38 cellular contexts compared by ENCODE assay signal in the genomic region with DNA sequence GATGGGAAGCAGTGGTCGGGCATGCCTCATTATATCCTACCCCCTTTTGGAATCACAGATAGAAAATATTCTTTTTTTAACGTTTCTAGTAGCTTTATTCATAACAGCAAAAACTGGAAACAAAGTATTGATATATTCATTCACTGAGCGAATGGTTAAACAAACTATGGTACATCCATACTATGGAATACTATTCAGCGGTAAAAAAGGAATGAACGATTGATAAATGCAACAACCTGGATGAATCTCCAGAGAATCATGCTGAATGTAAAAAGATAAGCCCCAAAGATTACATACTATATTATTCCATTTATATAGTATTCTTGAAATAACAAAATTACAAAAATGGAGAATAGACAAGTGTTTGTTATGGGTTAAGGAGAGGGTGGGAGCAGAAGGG. TPM values are rescaled to one million over a fixed set of nuclear protein-coding genes. Genes with fewer than 3 reads are reported as not detected.
"Had no signal": no experiment of that assay in that cellular context is flagged by ENCODE, and none has a peak within 500 bp of the region (broad histone marks: within the 10 kb centered on the region; RNA-seq: fewer than 3 reads in every experiment).

No MANE protein-coding gene starts in this region.

- H3K4me3 ChIP-seq: adrenal gland, ascending aorta, body of pancreas, breast epithelium, cardiac muscle cell had no signal

- FAIRE-seq: astrocyte, bronchial epithelial cell had no signal

- DNase-seq: activated effector memory CD4-positive, alpha-beta T cell treated with anti-CD3 and anti-CD28 coated beads, Interleukin-2, amount 50 U/mL, for 16 hours; activated effector memory CD4-positive, alpha-beta T cell treated with Interleukin-2 at 50 U/mL for 16 hours; activated gamma-delta T cell; activated gamma-delta T cell treated with Interleukin-2 at 50 U/mL for 16 hours; activated naive CD4-positive, alpha-beta T cell; activated naive CD4-positive, alpha-beta T cell treated with anti-CD3 and anti-CD28 coated beads for 36 hours; activated naive CD4-positive, alpha-beta T cell treated with anti-CD3 and anti-CD28 coated beads, Interleukin-2, amount 50 U/mL, for 16 hours; activated naive CD4-positive, alpha-beta T cell treated with Interleukin-2 at 50 U/mL for 16 hours; activated naive CD8-positive, alpha-beta T cell treated with anti-CD3 and anti-CD28 coated beads for 36 hours; activated naive CD8-positive, alpha-beta T cell treated with anti-CD3 and anti-CD28 coated beads, Interleukin-2, amount 10 ng/mL, durations not matched to agents 7 days and 5 days; activated naive CD8-positive, alpha-beta T cell treated with anti-CD3 and anti-CD28 coated beads, Interleukin-2, amount 50 U/mL, for 24 hours; activated T-cell treated with anti-CD3 and anti-CD28 coated beads, Interleukin-2, amount 50 U/mL, for 24 hours; activated T-cell treated with anti-CD3 and anti-CD28 coated beads, Interleukin-2, amount 50 U/mL, for 4 hours; activated T-cell treated with anti-CD3 and anti-CD28 coated beads, Interleukin-2, amount 50 U/mL, for 48 hours; activated T-cell treated with anti-CD3 and anti-CD28 coated beads, Interleukin-2, amount 50 U/mL, for 72 hours; amniotic stem cell; amygdala; anterior cingulate cortex; aorta; body of pancreas; brain microvascular endothelial cell; caudate nucleus; central memory CD4-positive, alpha-beta T cell; cerebellar nuclear complex had no signal

- H3K27ac ChIP-seq: adrenal gland, ascending aorta, body of pancreas, brain microvascular endothelial cell, breast epithelium, cardiac muscle cell had no signal

- H3K27me3 ChIP-seq: adrenal gland, ascending aorta, body of pancreas, brain microvascular endothelial cell, cardiac muscle cell had no signal

- ATAC-seq: activated naive CD4-positive, alpha-beta T cell treated with anti-CD3 and anti-CD28 coated beads, Interleukin-2, amount 50 U/mL, for 72 hours; activated naive CD8-positive, alpha-beta T cell treated with anti-CD3 and anti-CD28 coated beads, Interleukin-2, amount 50 U/mL, for 24 hours; activated T-cell treated with anti-CD3 and anti-CD28 coated beads, Interleukin-2, amount 50 U/mL, for 4 hours; activated T-cell treated with anti-CD3 and anti-CD28 coated beads, Interleukin-2, amount 50 U/mL, for 72 hours; activated T-helper 17 cell treated with anti-CD3 and anti-CD28 coated beads, Interleukin-2, amount 50 U/mL, for 72 hours; body of pancreas had no signal

- H3K4me1 ChIP-seq: adrenal gland, ascending aorta, body of pancreas, breast epithelium had no signal

- H3K36me3 ChIP-seq: adrenal gland, ascending aorta, brain microvascular endothelial cell, breast epithelium, cardiac muscle cell had no signal

- H3K9me3 ChIP-seq: adrenal gland, body of pancreas had no signal

RNA-seq across cellular contexts. Expression of a gene that starts 7.5 kb away (rescaled TPM):
- total RNA-seq: activated naive CD4-positive, alpha-beta T cell treated with anti-CD3 and anti-CD28 coated beads for 36 hours; activated naive CD8-positive, alpha-beta T cell treated with anti-CD3 and anti-CD28 coated beads, Interleukin-2, amount 10 ng/mL, durations not matched to agents 7 days and 5 days; activated T-cell treated with anti-CD3 and anti-CD28 coated beads, Interleukin-2, amount 50 U/mL, for 4 hours; activated T-cell treated with anti-CD3 and anti-CD28 coated beads, Interleukin-2, amount 50 U/mL, for 72 hours; activated T-helper 1 cell treated with anti-CD3 and anti-CD28 coated beads, Interleukin-12 subunit alpha, Interleukin-12 subunit beta, Interleukin-2, Interleukin-4 antibody, amounts not matched to agents 30 ng/mL and 10 ng/mL and 1 ng/mL, durations not matched to agents 14 hours and 24 hours and 36 hours; activated T-helper 2 cell treated with anti-CD3 and anti-CD28 coated beads, Interferon-gamma antibody, Interleukin-2, Interleukin-4, amounts not matched to agents 10 μg/mL and 5 μg/mL and 100 μg/mL, durations not matched to agents 14 hours and 24 hours and 36 hours; aorta; ascending aorta had no signal

RNA-seq across cellular contexts. Expression of a gene that starts 22.0 kb away (rescaled TPM):
- total RNA-seq: activated naive CD4-positive, alpha-beta T cell treated with anti-CD3 and anti-CD28 coated beads for 36 hours; activated naive CD4-positive, alpha-beta T cell treated with anti-CD3 and anti-CD28 coated beads, Interleukin-2, amount 50 U/mL, for 72 hours; activated naive CD8-positive, alpha-beta T cell treated with anti-CD3 and anti-CD28 coated beads for 36 hours; activated naive CD8-positive, alpha-beta T cell treated with anti-CD3 and anti-CD28 coated beads, Interleukin-2, amount 10 ng/mL, durations not matched to agents 7 days and 5 days; activated T-cell treated with anti-CD3 and anti-CD28 coated beads, Interleukin-2, amount 50 U/mL, for 4 hours; activated T-cell treated with anti-CD3 and anti-CD28 coated beads, Interleukin-2, amount 50 U/mL, for 72 hours; activated T-helper 1 cell treated with anti-CD3 and anti-CD28 coated beads, Interleukin-12 subunit alpha, Interleukin-12 subunit beta, Interleukin-2, Interleukin-4 antibody, amounts not matched to agents 30 ng/mL and 10 ng/mL and 1 ng/mL, durations not matched to agents 14 hours and 24 hours and 36 hours; activated T-helper 17 cell treated with anti-CD3 and anti-CD28 coated beads, Interleukin-2, amount 50 U/mL, for 72 hours; activated T-helper 2 cell treated with anti-CD3 and anti-CD28 coated beads, Interferon-gamma antibody, Interleukin-2, Interleukin-4, amounts not matched to agents 10 μg/mL and 5 μg/mL and 100 μg/mL, durations not matched to agents 14 hours and 24 hours and 36 hours; adrenal gland; aorta; ascending aorta; astrocyte; body of pancreas; breast epithelium; bronchial epithelial cell; cardiac muscle cell; cardiac septum; cerebellum; chondrocyte had no signal
- polyA plus RNA-seq: adipose tissue, adrenal gland, cardiac muscle cell had no signal

RNA-seq across cellular contexts. Expression of a gene that starts 53.8 kb away (rescaled TPM):
- total RNA-seq: ascending aorta had no signal
- polyA plus RNA-seq: aorta had no signal

RNA-seq across cellular contexts. Expression of a gene that starts 57.7 kb away (rescaled TPM):
- total RNA-seq: activated T-helper 1 cell treated with anti-CD3 and anti-CD28 coated beads, Interleukin-12 subunit alpha, Interleukin-12 subunit beta, Interleukin-2, Interleukin-4 antibody, amounts not matched to agents 30 ng/mL and 10 ng/mL and 1 ng/mL, durations not matched to agents 14 hours and 24 hours and 36 hours had no signal
